2 cellular contexts compared by ENCODE assay signal in genomic region chr9:101449071-101449721, GRCh38.
TF ChIP-seq lines count a peak whose summit lies in the region.

No MANE protein-coding gene starts in this region.

TF ChIP-seq in HEK293T, 16 proteins besides CTCF, POLR2A, EP300 and RAD21:
- 0 out of 2 replicates have a peak, but pooled peaks have one; percentile 30 for TF ChIP-seq PKNOX1 (IDR thresholded peaks at IDR 0.05)
- no peak for TF ChIP-seq LEF1 (IDR thresholded peaks at IDR 0.05; ENCODE audit: borderline replicate concordance)
- peak; percentile 26; the same call in 1 of the 2 replicates for TF ChIP-seq L3MBTL2 (conservative IDR thresholded peaks at IDR 0.05)

TF ChIP-seq in SK-N-SH, 30 proteins besides CTCF, POLR2A, EP300 and RAD21 (continued from another document):
- TF ChIP-seq MAX (IDR thresholded peaks at IDR 0.05; ENCODE audit: low read depth): peak; percentile 38; the same call in 1 of the 2 replicates
- peak; percentile 26 for TF ChIP-seq CHD2 (IDR thresholded peaks at IDR 0.05; ENCODE audit: low read length, partially characterized antibody)
- no peak for TF ChIP-seq REST (IDR thresholded peaks at IDR 0.05; ENCODE audit: low read depth, low read length)
- no peak for TF ChIP-seq FOXM1 (IDR thresholded peaks at IDR 0.05; ENCODE audit: low read depth)
- TF ChIP-seq GATA2 (CRISPR knock-in tag; IDR thresholded peaks at IDR 0.05): no peak
- no peak for TF ChIP-seq TCF12 (IDR thresholded peaks at IDR 0.05)
- no peak for TF ChIP-seq MXI1 (IDR thresholded peaks at IDR 0.05; ENCODE audit: low read depth, low read length)
- TF ChIP-seq JUND (IDR thresholded peaks at IDR 0.05): no peak
- TF ChIP-seq MEF2A (IDR thresholded peaks at IDR 0.05; ENCODE audit: borderline replicate concordance, low read depth): no peak
- no peak for TF ChIP-seq ELF1 (IDR thresholded peaks at IDR 0.05)
- no peak for TF ChIP-seq FOSL2 (IDR thresholded peaks at IDR 0.05; ENCODE audit: borderline replicate concordance, low read depth)
- TF ChIP-seq NRF1 (IDR thresholded peaks at IDR 0.05; ENCODE audit: low read depth, low read length): 0 out of 2 replicates have a peak, but pooled peaks have one; percentile 7
- no peak for TF ChIP-seq RFX5 (IDR thresholded peaks at IDR 0.05; ENCODE audit: low read length)
- no peak for TF ChIP-seq SIN3A (IDR thresholded peaks at IDR 0.05; ENCODE audit: borderline replicate concordance, low read depth, low read length)
- TF ChIP-seq USF1 (IDR thresholded peaks at IDR 0.05; ENCODE audit: borderline replicate concordance, low read depth): no peak
- peak; percentile 33 for TF ChIP-seq SMC3 (IDR thresholded peaks at IDR 0.05; ENCODE audit: low read depth, low read length)
- TF ChIP-seq RCOR1 (IDR thresholded peaks at IDR 0.05; ENCODE audit: low read length): no peak
- no peak for TF ChIP-seq USF2 (IDR thresholded peaks at IDR 0.05; ENCODE audit: borderline replicate concordance, low read depth, low read length)
